19 cellular contexts compared by ENCODE assay signal in genomic region chr10:29472268-29473086, GRCh38.
DNase-seq lines count a peak whose midpoint lies in the region; ATAC-seq and TF ChIP-seq lines count a peak whose summit lies in the region.
"Had no signal": no experiment of that assay in that cellular context is flagged by ENCODE, and none has a peak within 500 bp of the region (broad histone marks: within the 10 kb centered on the region; RNA-seq: fewer than 3 reads in every experiment).

No MANE protein-coding gene starts in this region.

- ATAC-seq in foreskin keratinocyte: no peak
- ATAC-seq: naive thymus-derived CD4-positive, alpha-beta T cell; sciatic nerve had no signal

- WGBS in smooth muscle cell (ENCODE audit: low lambda C conversion rate): 87% methylated on average over 5 of the region's 5 CpGs

- no peak overlapping the region for H3K4me3 Mint-ChIP-seq in brain
- H3K4me3 Mint-ChIP-seq: CD8-positive, alpha-beta memory T cell; immature natural killer cell; naive thymus-derived CD4-positive, alpha-beta T cell had no signal

- no peak overlapping the region for H3K4me3 ChIP-seq in smooth muscle cell

- H3K4me1 ChIP-seq in smooth muscle cell (ENCODE audit: low read depth) (no peaks in the 10 kb centered on the region), foreskin keratinocyte (peaks cover 17% of the 10 kb centered on the region)

- no peaks in the 10 kb centered on the region for H3K27me3 Mint-ChIP-seq in brain
- H3K27me3 Mint-ChIP-seq: CD8-positive, alpha-beta memory T cell; naive thymus-derived CD4-positive, alpha-beta T cell had no signal

- H4K20me1 ChIP-seq in smooth muscle cell (ENCODE audit: low read depth): no peaks in the 10 kb centered on the region

- H3F3A ChIP-seq in smooth muscle cell (ENCODE audit: low read depth): peaks cover 7% of the 10 kb centered on the region

- TF ChIP-seq CTCF in RWPE1 (conservative IDR thresholded peaks at IDR 0.05; ENCODE audit: low read depth) (no peak), brain (conservative IDR thresholded peaks at IDR 0.05) (no peak), smooth muscle cell (IDR thresholded peaks at IDR 0.05; ENCODE audit: borderline replicate concordance, insufficient read depth, poor library complexity, severe bottlenecking) (no peak), foreskin keratinocyte (conservative IDR thresholded peaks at IDR 0.05) (no peak), GM10248 (IDR thresholded peaks at IDR 0.05; ENCODE audit: control extremely low read depth, extremely low read depth, low read depth, missing control alignments) (no peak)

- 0 out of 2 replicates have a peak overlapping the region, but pooled peaks have one; percentile 7 for H3K27ac ChIP-seq in RWPE1
- H3K27ac ChIP-seq in smooth muscle cell (ENCODE audit: low read depth): peak overlapping the region; percentile 39
- H3K27ac ChIP-seq in foreskin keratinocyte: no peak overlapping the region

- no peak overlapping the region for H2AFZ ChIP-seq in smooth muscle cell (ENCODE audit: low read depth)

- H3K27me3 ChIP-seq in smooth muscle cell (ENCODE audit: low read depth) (no peaks in the 10 kb centered on the region), foreskin keratinocyte (no peaks in the 10 kb centered on the region)

- no peak overlapping the region for H3K9ac ChIP-seq in smooth muscle cell (ENCODE audit: low read depth)

- POLR2A ChIA-PET in RWPE1 (lab: Yijun Ruan, JAX; ENCODE audit: low non-redundant PET) (no interaction called here), GM10248 (lab: Yijun Ruan, JAX) (no interaction called here)

- H3K4me1 Mint-ChIP-seq in brain: peaks cover 28% of the 10 kb centered on the region
- H3K4me1 Mint-ChIP-seq: CD8-positive, alpha-beta memory T cell; immature natural killer cell had no signal

- H3K9me3 Mint-ChIP-seq in brain: no peaks in the 10 kb centered on the region
- H3K9me3 Mint-ChIP-seq: CD8-positive, alpha-beta memory T cell; immature natural killer cell had no signal

- no peaks in the 10 kb centered on the region for H3K36me3 ChIP-seq in smooth muscle cell (ENCODE audit: low read depth)

- H3K79me2 ChIP-seq in smooth muscle cell (ENCODE audit: low read depth): no peaks in the 10 kb centered on the region

- no peak overlapping the region for H3K4me2 ChIP-seq in smooth muscle cell

- H3K36me3 Mint-ChIP-seq in brain: peaks cover 66% of the 10 kb centered on the region

- DNase-seq in RWPE1 (ENCODE audit: low spot score) (no peak), kidney tubule cell (ENCODE audit: low spot score) (peak; percentile 78), smooth muscle cell (lab: John Stamatoyannopoulos, UW; ENCODE audit: unreplicated experiment) (no peak), SHP77 treated with DMSO at 0.1 percent for 48 hours (lab: John Stamatoyannopoulos, UW) (no peak), foreskin keratinocyte (no peak), NCI-H774 (lab: John Stamatoyannopoulos, UW) (no peak), GM10248 (ENCODE audit: extremely low spot score) (no peak)
- DNase-seq: activated naive CD4-positive, alpha-beta T cell treated with anti-CD3 and anti-CD28 coated beads, Interleukin-2, amount 50 U/mL, for 16 hours; CD8-positive, alpha-beta memory T cell; cortex of kidney; GDM1; GOT3; immature natural killer cell; KBM-7; naive thymus-derived CD4-positive, alpha-beta T cell; NCI-H187 treated with DMSO at 0.1 percent for 48 hours; NCI-H748 treated with DMSO at 0.1 percent for 48 hours had no signal

- H3K9me3 ChIP-seq in smooth muscle cell (replicated peaks; ENCODE audit: low read depth): no peaks in the 10 kb centered on the region

- peak overlapping the region in 4 of 5 experiments; percentile 32 to 91 (median 43) for H3K27ac Mint-ChIP-seq in brain

- CTCF ChIA-PET in RWPE1 (lab: Yijun Ruan, JAX): interaction anchor here (0.6 kb wide), 1 partner anchor 1562 kb away, joined by 3 read pairs; no protein-coding TSS in a partner anchor
- CTCF ChIA-PET in GM10248 (lab: Yijun Ruan, JAX): interaction anchor here (1.4 kb wide), 1 partner anchor 24 kb away, joined by 4 read pairs; no protein-coding TSS in a partner anchor
